In the genomic region with DNA sequence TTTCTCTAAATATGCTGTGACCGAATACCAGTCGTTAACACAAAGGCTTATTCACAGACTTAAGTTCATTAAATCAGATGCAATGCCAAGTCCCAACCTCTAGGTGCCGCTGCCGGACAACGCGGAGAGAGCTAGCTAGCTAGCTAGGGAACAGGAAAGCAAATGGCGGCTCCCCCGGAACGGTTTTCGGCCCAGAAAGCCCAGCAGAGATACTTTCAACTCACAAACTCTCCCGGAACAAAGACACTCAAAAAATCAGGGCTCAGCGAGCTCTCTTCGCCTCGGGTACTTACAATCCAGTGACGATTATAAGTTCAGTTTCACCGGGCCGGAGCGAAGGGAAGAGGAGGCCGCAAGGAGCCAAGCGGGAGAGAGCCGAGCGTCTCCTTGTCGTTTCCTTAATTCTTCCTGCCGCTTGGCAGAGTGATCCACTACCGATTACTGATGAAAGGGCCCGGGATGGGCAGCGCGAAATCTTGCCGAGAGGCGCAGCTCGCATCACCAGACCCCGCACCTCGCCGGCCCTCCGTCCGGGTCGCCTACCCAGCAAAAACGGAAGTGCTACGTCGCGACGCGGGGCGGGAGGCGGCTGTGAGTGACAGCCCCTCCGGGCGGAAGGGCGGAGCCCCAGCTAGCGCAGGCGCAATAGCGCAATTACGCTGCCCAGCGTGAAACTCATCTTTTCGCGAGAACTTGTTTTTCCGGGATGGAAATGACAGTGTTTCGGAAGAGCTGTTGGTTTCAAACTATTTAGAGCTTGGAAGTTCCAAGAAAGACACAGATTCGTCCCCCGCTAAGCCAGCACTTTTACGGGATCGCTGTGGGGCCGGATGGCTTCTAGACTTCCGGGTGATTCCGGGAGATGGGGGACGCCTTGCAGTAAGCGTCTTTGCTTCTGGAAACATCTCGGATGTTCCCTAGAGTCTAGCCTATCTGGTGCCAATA, we compare ENCODE assay signal across 1 cellular context.
TF ChIP-seq lines count a peak whose summit lies in the region.

A gene with protein sequence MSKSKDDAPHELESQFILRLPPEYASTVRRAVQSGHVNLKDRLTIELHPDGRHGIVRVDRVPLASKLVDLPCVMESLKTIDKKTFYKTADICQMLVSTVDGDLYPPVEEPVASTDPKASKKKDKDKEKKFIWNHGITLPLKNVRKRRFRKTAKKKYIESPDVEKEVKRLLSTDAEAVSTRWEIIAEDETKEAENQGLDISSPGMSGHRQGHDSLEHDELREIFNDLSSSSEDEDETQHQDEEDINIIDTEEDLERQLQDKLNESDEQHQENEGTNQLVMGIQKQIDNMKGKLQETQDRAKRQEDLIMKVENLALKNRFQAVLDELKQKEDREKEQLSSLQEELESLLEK (minus strand): TSS at position 560 of the 945 bp plus-strand sequence. CDS start 740 bp downstream, outside the sequence.

TF ChIP-seq in A549, 52 proteins besides CTCF, POLR2A, EP300 and RAD21 (continued from another document):
- TF ChIP-seq RNF2 (IDR thresholded peaks at IDR 0.05; ENCODE audit: borderline replicate concordance, low read depth), result no peak
- TF ChIP-seq, protein P1, sequence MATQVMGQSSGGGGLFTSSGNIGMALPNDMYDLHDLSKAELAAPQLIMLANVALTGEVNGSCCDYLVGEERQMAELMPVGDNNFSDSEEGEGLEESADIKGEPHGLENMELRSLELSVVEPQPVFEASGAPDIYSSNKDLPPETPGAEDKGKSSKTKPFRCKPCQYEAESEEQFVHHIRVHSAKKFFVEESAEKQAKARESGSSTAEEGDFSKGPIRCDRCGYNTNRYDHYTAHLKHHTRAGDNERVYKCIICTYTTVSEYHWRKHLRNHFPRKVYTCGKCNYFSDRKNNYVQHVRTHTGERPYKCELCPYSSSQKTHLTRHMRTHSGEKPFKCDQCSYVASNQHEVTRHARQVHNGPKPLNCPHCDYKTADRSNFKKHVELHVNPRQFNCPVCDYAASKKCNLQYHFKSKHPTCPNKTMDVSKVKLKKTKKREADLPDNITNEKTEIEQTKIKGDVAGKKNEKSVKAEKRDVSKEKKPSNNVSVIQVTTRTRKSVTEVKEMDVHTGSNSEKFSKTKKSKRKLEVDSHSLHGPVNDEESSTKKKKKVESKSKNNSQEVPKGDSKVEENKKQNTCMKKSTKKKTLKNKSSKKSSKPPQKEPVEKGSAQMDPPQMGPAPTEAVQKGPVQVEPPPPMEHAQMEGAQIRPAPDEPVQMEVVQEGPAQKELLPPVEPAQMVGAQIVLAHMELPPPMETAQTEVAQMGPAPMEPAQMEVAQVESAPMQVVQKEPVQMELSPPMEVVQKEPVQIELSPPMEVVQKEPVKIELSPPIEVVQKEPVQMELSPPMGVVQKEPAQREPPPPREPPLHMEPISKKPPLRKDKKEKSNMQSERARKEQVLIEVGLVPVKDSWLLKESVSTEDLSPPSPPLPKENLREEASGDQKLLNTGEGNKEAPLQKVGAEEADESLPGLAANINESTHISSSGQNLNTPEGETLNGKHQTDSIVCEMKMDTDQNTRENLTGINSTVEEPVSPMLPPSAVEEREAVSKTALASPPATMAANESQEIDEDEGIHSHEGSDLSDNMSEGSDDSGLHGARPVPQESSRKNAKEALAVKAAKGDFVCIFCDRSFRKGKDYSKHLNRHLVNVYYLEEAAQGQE (IDR thresholded peaks at IDR 0.05), result peak; percentile 66
- TF ChIP-seq CHD2 (IDR thresholded peaks at IDR 0.05; ENCODE audit: low read length, partially characterized antibody), result peak; percentile 74
- TF ChIP-seq PHF8 (IDR thresholded peaks at IDR 0.05; ENCODE audit: borderline replicate concordance, low read depth), result peak; percentile 100
- TF ChIP-seq, protein P2, sequence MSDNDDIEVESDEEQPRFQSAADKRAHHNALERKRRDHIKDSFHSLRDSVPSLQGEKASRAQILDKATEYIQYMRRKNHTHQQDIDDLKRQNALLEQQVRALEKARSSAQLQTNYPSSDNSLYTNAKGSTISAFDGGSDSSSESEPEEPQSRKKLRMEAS (IDR thresholded peaks at IDR 0.05), result peak; percentile 84
- TF ChIP-seq, protein P3, sequence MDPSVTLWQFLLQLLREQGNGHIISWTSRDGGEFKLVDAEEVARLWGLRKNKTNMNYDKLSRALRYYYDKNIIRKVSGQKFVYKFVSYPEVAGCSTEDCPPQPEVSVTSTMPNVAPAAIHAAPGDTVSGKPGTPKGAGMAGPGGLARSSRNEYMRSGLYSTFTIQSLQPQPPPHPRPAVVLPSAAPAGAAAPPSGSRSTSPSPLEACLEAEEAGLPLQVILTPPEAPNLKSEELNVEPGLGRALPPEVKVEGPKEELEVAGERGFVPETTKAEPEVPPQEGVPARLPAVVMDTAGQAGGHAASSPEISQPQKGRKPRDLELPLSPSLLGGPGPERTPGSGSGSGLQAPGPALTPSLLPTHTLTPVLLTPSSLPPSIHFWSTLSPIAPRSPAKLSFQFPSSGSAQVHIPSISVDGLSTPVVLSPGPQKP (IDR thresholded peaks at IDR 0.05; ENCODE audit: low read depth, low read length), result 0 out of 2 replicates have a peak, but pooled peaks have one; percentile 39
- TF ChIP-seq MAFK (IDR thresholded peaks at IDR 0.05; ENCODE audit: partially characterized antibody), result peak; percentile 73
- no peak for TF ChIP-seq GATA3 (IDR thresholded peaks at IDR 0.05; ENCODE audit: borderline replicate concordance)
- peak; percentile 35; the same call in 1 of the 2 replicates for TF ChIP-seq HOXB5 (CRISPR knock-in tag; IDR thresholded peaks at IDR 0.05)
- no peak for TF ChIP-seq NPAS2 (CRISPR knock-in tag; IDR thresholded peaks at IDR 0.05; ENCODE audit: borderline replicate concordance)
- TF ChIP-seq, protein P4, sequence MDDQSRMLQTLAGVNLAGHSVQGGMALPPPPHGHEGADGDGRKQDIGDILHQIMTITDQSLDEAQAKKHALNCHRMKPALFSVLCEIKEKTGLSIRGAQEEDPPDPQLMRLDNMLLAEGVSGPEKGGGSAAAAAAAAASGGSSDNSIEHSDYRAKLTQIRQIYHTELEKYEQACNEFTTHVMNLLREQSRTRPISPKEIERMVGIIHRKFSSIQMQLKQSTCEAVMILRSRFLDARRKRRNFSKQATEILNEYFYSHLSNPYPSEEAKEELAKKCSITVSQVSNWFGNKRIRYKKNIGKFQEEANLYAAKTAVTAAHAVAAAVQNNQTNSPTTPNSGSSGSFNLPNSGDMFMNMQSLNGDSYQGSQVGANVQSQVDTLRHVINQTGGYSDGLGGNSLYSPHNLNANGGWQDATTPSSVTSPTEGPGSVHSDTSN (IDR thresholded peaks at IDR 0.05), result peak; percentile 96
